ENCODE assay signal across 2 cellular contexts in genomic region chr17:62521295-62521694, GRCh38.
TF ChIP-seq lines count a peak whose summit lies in the region.

No MANE protein-coding gene starts in this region.

TF ChIP-seq in HEK293T, 16 proteins besides CTCF, POLR2A, EP300 and RAD21:
- peak; percentile 77 for TF ChIP-seq PKNOX1 (IDR thresholded peaks at IDR 0.05)

TF ChIP-seq in HepG2, 621 proteins besides CTCF, POLR2A, EP300 and RAD21:
- TF ChIP-seq ZMYM2 (CRISPR knock-in tag; IDR thresholded peaks at IDR 0.05) (0 out of 2 replicates have a peak, but pooled peaks have one; percentile 55), ZNF770 (CRISPR knock-in tag; IDR thresholded peaks at IDR 0.05) (peak; percentile 98), CEBPG (CRISPR knock-in tag; IDR thresholded peaks at IDR 0.05) (peak; percentile 47; the same call in 1 of the 2 replicates), SIX4 (CRISPR knock-in tag; IDR thresholded peaks at IDR 0.05) (peak; percentile 95), ZMYM4 (CRISPR knock-in tag; IDR thresholded peaks at IDR 0.05) (peak; percentile 40; the same call in 1 of the 2 replicates), CEBPB (IDR thresholded peaks at IDR 0.05; ENCODE audit: borderline replicate concordance, low read depth, low read length) (peak; percentile 33; the same call in 1 of the 2 replicates), SIX1 (CRISPR knock-in tag; IDR thresholded peaks at IDR 0.05; ENCODE audit: borderline replicate concordance) (peak; percentile 94), HNF4A (CRISPR knock-in tag; IDR thresholded peaks at IDR 0.05) (peak; percentile 23; the same call in 1 of the 2 replicates), ZNF121 (CRISPR knock-in tag; IDR thresholded peaks at IDR 0.05) (peak; percentile 72), POGZ (CRISPR knock-in tag; IDR thresholded peaks at IDR 0.05) (peak; percentile 30; the same call in 1 of the 2 replicates)
- TF ChIP-seq, protein P1, sequence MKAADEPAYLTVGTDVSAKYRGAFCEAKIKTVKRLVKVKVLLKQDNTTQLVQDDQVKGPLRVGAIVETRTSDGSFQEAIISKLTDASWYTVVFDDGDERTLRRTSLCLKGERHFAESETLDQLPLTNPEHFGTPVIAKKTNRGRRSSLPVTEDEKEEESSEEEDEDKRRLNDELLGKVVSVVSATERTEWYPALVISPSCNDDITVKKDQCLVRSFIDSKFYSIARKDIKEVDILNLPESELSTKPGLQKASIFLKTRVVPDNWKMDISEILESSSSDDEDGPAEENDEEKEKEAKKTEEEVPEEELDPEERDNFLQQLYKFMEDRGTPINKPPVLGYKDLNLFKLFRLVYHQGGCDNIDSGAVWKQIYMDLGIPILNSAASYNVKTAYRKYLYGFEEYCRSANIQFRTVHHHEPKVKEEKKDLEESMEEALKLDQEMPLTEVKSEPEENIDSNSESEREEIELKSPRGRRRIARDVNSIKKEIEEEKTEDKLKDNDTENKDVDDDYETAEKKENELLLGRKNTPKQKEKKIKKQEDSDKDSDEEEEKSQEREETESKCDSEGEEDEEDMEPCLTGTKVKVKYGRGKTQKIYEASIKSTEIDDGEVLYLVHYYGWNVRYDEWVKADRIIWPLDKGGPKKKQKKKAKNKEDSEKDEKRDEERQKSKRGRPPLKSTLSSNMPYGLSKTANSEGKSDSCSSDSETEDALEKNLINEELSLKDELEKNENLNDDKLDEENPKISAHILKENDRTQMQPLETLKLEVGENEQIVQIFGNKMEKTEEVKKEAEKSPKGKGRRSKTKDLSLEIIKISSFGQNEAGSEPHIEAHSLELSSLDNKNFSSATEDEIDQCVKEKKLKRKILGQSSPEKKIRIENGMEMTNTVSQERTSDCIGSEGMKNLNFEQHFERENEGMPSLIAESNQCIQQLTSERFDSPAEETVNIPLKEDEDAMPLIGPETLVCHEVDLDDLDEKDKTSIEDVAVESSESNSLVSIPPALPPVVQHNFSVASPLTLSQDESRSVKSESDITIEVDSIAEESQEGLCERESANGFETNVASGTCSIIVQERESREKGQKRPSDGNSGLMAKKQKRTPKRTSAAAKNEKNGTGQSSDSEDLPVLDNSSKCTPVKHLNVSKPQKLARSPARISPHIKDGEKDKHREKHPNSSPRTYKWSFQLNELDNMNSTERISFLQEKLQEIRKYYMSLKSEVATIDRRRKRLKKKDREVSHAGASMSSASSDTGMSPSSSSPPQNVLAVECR (CRISPR knock-in tag; IDR thresholded peaks at IDR 0.05; ENCODE audit: borderline replicate concordance) = 0 out of 2 replicates have a peak, but pooled peaks have one; percentile 20
